ENCODE assay signal across 8 cellular contexts in the genomic region with DNA sequence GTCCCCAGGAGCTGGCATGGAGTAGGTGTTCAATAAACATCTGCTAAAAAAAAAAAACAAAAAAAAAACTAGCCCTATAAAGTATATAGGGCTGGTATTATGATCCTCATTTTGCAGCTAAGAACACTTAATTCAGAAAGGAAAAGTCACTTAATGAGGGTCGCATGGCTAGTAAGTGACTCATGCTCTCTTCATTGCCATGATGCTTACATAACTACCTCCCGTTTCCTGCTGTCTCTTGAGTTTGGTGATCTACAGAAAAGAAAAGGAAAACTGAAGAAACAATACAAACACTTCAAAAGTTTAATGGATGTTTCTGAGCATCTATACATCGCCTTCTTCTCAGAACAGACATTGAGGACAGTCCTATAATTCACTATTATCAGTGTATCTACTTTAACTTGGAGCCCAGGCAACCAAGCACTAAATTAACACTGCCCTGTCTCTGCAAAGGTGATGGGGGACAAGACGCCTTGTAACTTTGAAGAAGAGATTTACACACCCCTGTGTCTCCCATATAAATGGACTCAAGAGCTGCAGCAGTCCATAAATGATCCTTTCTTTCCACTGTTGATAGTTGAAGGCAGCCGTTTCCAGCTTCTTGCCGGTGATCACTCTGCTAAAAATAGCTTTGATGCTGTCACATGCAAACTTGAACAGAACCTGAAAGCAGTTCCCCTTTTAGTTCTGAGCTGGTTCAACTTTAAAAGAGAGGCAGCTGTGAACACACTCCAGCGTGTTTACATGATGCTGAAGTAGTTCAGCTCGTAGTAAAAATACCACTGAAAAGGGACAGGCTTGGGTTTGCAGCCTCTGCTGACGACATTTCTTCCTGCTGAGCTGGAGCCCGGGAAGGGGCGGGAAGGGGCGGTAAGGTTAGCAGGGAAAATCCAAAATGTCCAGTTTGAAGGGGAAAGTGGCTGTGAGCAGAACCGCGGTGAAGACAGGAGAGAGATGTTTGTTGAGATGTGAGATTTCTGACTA.
A peak's percentile ranks its signal among the peaks of the same experiment; 100 is the strongest.
DNase-seq lines count a peak whose midpoint lies in the region; ATAC-seq, FAIRE-seq and TF ChIP-seq lines count a peak whose summit lies in the region.

No MANE protein-coding gene starts in this region.

- H3K4me3 Mint-ChIP-seq in stimulated activated naive CD8-positive, alpha-beta T cell treated with anti-CD3 and anti-CD28 coated beads, Interleukin-15, Interleukin-2, amounts not matched to agents 100 ng/mL and 50 ng/mL, for 24 hours, result peak overlapping the region; percentile 80

- H3K4me1 Mint-ChIP-seq in stimulated activated naive CD8-positive, alpha-beta T cell treated with anti-CD3 and anti-CD28 coated beads, Interleukin-15, Interleukin-2, amounts not matched to agents 100 ng/mL and 50 ng/mL, for 24 hours (ENCODE audit: low read depth), result peaks cover 78% of the 10 kb centered on the region

- peak overlapping the region; percentile 22 for H3K4me3 ChIP-seq in HL-60 (replicated peaks; ENCODE audit: insufficient read depth, low read length)
- peak overlapping the region in 1 of 4 donors; percentile 23 for H3K4me3 ChIP-seq in Peyer's patch

- peak overlapping the region; percentile 87 for H3K27ac ChIP-seq in HL-60 (replicated peaks)
- peak overlapping the region; percentile 77 to 86 (median 84) for H3K27ac ChIP-seq in Peyer's patch

- no peak for TF ChIP-seq CTCF in HL-60 (IDR thresholded peaks at IDR 0.05; ENCODE audit: insufficient read depth, low read length)
- no peak for TF ChIP-seq CTCF in Peyer's patch (IDR thresholded peaks at IDR 0.05)

- H3K9me3 Mint-ChIP-seq in stimulated activated naive CD8-positive, alpha-beta T cell treated with anti-CD3 and anti-CD28 coated beads, Interleukin-15, Interleukin-2, amounts not matched to agents 100 ng/mL and 50 ng/mL, for 24 hours, result peaks cover 4% of the 10 kb centered on the region

- TF ChIP-seq POLR2A in Peyer's patch (IDR thresholded peaks at IDR 0.05) (no peak), H54 (IDR thresholded peaks at IDR 0.05; ENCODE audit: low read depth, low read length) (no peak)

- FAIRE-seq in H54 (lab: Jason Lieb, UNC), result no peak

- peaks cover 0 to 26% (median 17%) of the 10 kb centered on the region in 4 donors for H3K4me1 ChIP-seq in Peyer's patch

- H3K27ac Mint-ChIP-seq in stimulated activated naive CD8-positive, alpha-beta T cell treated with anti-CD3 and anti-CD28 coated beads, Interleukin-15, Interleukin-2, amounts not matched to agents 100 ng/mL and 50 ng/mL, for 24 hours, result peak overlapping the region; percentile 90

- H3K36me3 ChIP-seq in Peyer's patch, result no peaks in the 10 kb centered on the region

- H3K27me3 Mint-ChIP-seq in stimulated activated naive CD8-positive, alpha-beta T cell treated with anti-CD3 and anti-CD28 coated beads, Interleukin-15, Interleukin-2, amounts not matched to agents 100 ng/mL and 50 ng/mL, for 24 hours, result no peaks in the 10 kb centered on the region

- no peaks in the 10 kb centered on the region for H3K9me3 ChIP-seq in Peyer's patch

- DNase-seq in GM03348 (ENCODE audit: low spot score), result peak; percentile 69
- peak; percentile 40 to 78 for DNase-seq in HL-60 (ENCODE audit: low read depth in 1 of 2, low spot score in 1 of 2)
- DNase-seq in Peyer's patch, result peak in 2 of 3 donors; percentile 60 to 80
- DNase-seq in cerebellar cortex (ENCODE audit: low spot score), result peak; percentile 73
- peak; percentile 79 for DNase-seq in left kidney (ENCODE audit: low read depth, low spot score)
- no peak for DNase-seq in H54 (ENCODE audit: insufficient read length, low spot score)

- peaks cover 41% of the 10 kb centered on the region for H3K36me3 Mint-ChIP-seq in stimulated activated naive CD8-positive, alpha-beta T cell treated with anti-CD3 and anti-CD28 coated beads, Interleukin-15, Interleukin-2, amounts not matched to agents 100 ng/mL and 50 ng/mL, for 24 hours (ENCODE audit: low read depth)

- H3K27me3 ChIP-seq in HL-60 (ENCODE audit: insufficient read depth, poor library complexity, severe bottlenecking) (no peaks in the 10 kb centered on the region), Peyer's patch (no peaks in the 10 kb centered on the region)

- peak; percentile 62 for ATAC-seq in GM21447 (IDR thresholded peaks at IDR 0.05; ENCODE audit: unreplicated experiment)
